In genomic region chr2:147916067-147916466, GRCh38 we compare ENCODE assay signal across 22 cellular contexts.
DNase-seq lines count a peak whose midpoint lies in the region; ATAC-seq and TF ChIP-seq lines count a peak whose summit lies in the region.
"Had no signal": no experiment of that assay in that cellular context is flagged by ENCODE, and none has a peak within 500 bp of the region (broad histone marks: within the 10 kb centered on the region; RNA-seq: fewer than 3 reads in every experiment).

No MANE protein-coding gene starts in this region.

- no peak overlapping the region for H3K23ac ChIP-seq in H9 (ENCODE audit: insufficient read length, low read depth, low read length)

- H4K8ac ChIP-seq in H9 (replicated peaks; ENCODE audit: insufficient read length, low read depth, low read length): no peak overlapping the region

- H3F3A ChIP-seq in SK-N-SH (replicated peaks; ENCODE audit: insufficient read depth): peaks cover 5% of the 10 kb centered on the region

- H3K27ac ChIP-seq in HEK293 (ENCODE audit: extremely low read depth, low read depth, low read length) (no peak overlapping the region), SK-N-SH (ENCODE audit: low read depth in 2 of 2, low read length in 1 of 2) (peak overlapping the region in 1 of 2 experiments; percentile 22; a peak in 1 of 4 replicates), H9 (ENCODE audit: insufficient read length, low read depth, low read length) (no peak overlapping the region)
- H3K27ac ChIP-seq: 22Rv1, GM23248 had no signal

- H2BK120ac ChIP-seq in H9 (ENCODE audit: low read depth, low read length, poor library complexity, severe bottlenecking): no peak overlapping the region

- no peak overlapping the region for H2BK12ac ChIP-seq in H9 (ENCODE audit: insufficient read length, low read depth, low read length)

- no peak overlapping the region for H2BK5ac ChIP-seq in H9 (ENCODE audit: insufficient read length, low read length)

- no peak for TF ChIP-seq EP300 in SK-N-SH (IDR thresholded peaks at IDR 0.05; ENCODE audit: borderline replicate concordance in 1 of 2, low read depth in 1 of 2, low read length in 1 of 2)

- DNase-seq in SK-N-SH: no peak
- no peak for DNase-seq in H9
- DNase-seq in AML-193 (lab: John Stamatoyannopoulos, UW): no peak
- no peak for DNase-seq in left lobe of liver (ENCODE audit: low spot score)
- DNase-seq: BE2C; CD4-positive, alpha-beta T cell; CD8-positive, alpha-beta memory T cell; DMS 273 treated with DMSO at 0.1 percent for 48 hours; DMS79; EL; GDM1; GM23248; H7; HFFc6 had no signal

- H3K27me3 ChIP-seq in SK-N-SH (ENCODE audit: insufficient read depth) (no peaks in the 10 kb centered on the region), H9 (ENCODE audit: insufficient read depth, low read length) (no peaks in the 10 kb centered on the region)
- H3K27me3 ChIP-seq: BE2C; BLaER1 treated with 17β-estradiol and CSF1 and Interleukin-3, amounts not matched to agents 10 nM and 100 nM had no signal

- POLR2A ChIA-PET in HEK293 (lab: Yijun Ruan, JAX): no interaction called here
- POLR2A ChIA-PET in SK-N-SH (lab: Yijun Ruan, JAX): interaction anchor here (0.6 kb wide), 1 partner anchor 73 kb away, joined by 3 read pairs; no protein-coding TSS in a partner anchor

- CTCF ChIA-PET in HEK293 (lab: Yijun Ruan, JAX): interaction anchor here (0.6 to 0.7 kb wide), 3 partner anchors 17 to 1645 kb away, joined by 3 to 4 read pairs (median 3); no protein-coding TSS in a partner anchor
- CTCF ChIA-PET in SK-N-SH (lab: Yijun Ruan, JAX): interaction anchor here (1.0 to 1.4 kb wide), 4 partner anchors 21 to 1183 kb away, joined by 3 to 4 read pairs (median 4); no protein-coding TSS in a partner anchor

- peaks cover 47% of the 10 kb centered on the region for H3K36me3 Mint-ChIP-seq in brain
- peaks cover 30% of the 10 kb centered on the region for H3K36me3 Mint-ChIP-seq in nephron (ENCODE audit: low read depth)
- H3K36me3 Mint-ChIP-seq in H9 (ENCODE audit: insufficient read depth in 1 of 3, low read depth in 3 of 3): peaks cover 0 to 2% (median 2%) of the 10 kb centered on the region in 3 experiments; a peak in 6 of 7 replicates

- H4K20me1 ChIP-seq in SK-N-SH (ENCODE audit: insufficient read depth) (no peaks in the 10 kb centered on the region), H9 (ENCODE audit: control insufficient read depth, insufficient read depth, insufficient read length) (no peaks in the 10 kb centered on the region)

- 88% methylated on average over 2 of the region's 2 CpGs for WGBS in SK-N-SH (ENCODE audit: low lambda C conversion rate)
- no CpG with 5 or more reads among the region's 2 CpGs for WGBS in H9 (ENCODE audit: extremely low coverage, insufficient read length, low lambda C conversion rate)

- no peak overlapping the region for H4K91ac ChIP-seq in H9 (ENCODE audit: insufficient read length, low read depth, low read length)

- ATAC-seq in left lobe of liver: no peak
- ATAC-seq: GM12878, HCT116 had no signal

- H2AFZ ChIP-seq in SK-N-SH (ENCODE audit: low read depth): no peak overlapping the region
- H2AFZ ChIP-seq in H9 (ENCODE audit: low read length): no peak overlapping the region
- H2AFZ ChIP-seq: GM23248 had no signal

- H3K9me3 Mint-ChIP-seq in brain (no peaks in the 10 kb centered on the region), nephron (no peaks in the 10 kb centered on the region), H9 (no peaks in the 10 kb centered on the region)
- H3K9me3 Mint-ChIP-seq: CD14-positive monocyte; CD4-positive, alpha-beta T cell; CD8-positive, alpha-beta memory T cell; HFFc6 had no signal

- H3K4me1 ChIP-seq in HEK293 (ENCODE audit: control insufficient read depth, insufficient read depth, low read length) (peaks cover 9% of the 10 kb centered on the region), SK-N-SH (ENCODE audit: control insufficient read depth in 1 of 2, insufficient read depth in 2 of 2, low read depth in 1 of 2, low read length in 1 of 2) (peaks cover 16 to 20% of the 10 kb centered on the region in 2 experiments; a peak in 3 of 4 replicates), H9 (ENCODE audit: insufficient read depth, low read length) (no peaks in the 10 kb centered on the region)
- H3K4me1 ChIP-seq: BE2C had no signal

- H3K9ac ChIP-seq in SK-N-SH (no peak overlapping the region), H9 (ENCODE audit: extremely low read depth, insufficient read length, low read length) (no peak overlapping the region)
- H3K9ac ChIP-seq: BLaER1 treated with 17β-estradiol and CSF1 and Interleukin-3, amounts not matched to agents 10 nM and 100 nM; GM23248 had no signal

- H2AK5ac ChIP-seq in H9 (ENCODE audit: insufficient read length, low read length): no peak overlapping the region

- H3T11ph ChIP-seq in H9 (ENCODE audit: low read length): no peak overlapping the region

- H3K4me1 Mint-ChIP-seq in brain: peaks cover 68% of the 10 kb centered on the region
- H3K4me1 Mint-ChIP-seq in nephron: peaks cover 54% of the 10 kb centered on the region
- H3K4me1 Mint-ChIP-seq in H9: 0 out of 4 replicates have a peak, but pooled peaks cover 0 to 3% of the 10 kb centered on the region in 2 experiments
- H3K4me1 Mint-ChIP-seq: CD8-positive, alpha-beta memory T cell had no signal

- H3K79me2 ChIP-seq in SK-N-SH (ENCODE audit: insufficient read depth) (no peaks in the 10 kb centered on the region), H9 (ENCODE audit: insufficient read depth, low read length) (no peaks in the 10 kb centered on the region)

- H3K36me3 ChIP-seq in HEK293 (ENCODE audit: control insufficient read depth in 2 of 2, insufficient read depth in 1 of 2, low read length in 2 of 2) (peaks cover 7 to 20% of the 10 kb centered on the region in 2 experiments; a peak in 2 of 3 replicates), SK-N-SH (replicated peaks in 1 of 2; ENCODE audit: control insufficient read depth in 1 of 2, insufficient read depth in 2 of 2, low read length in 1 of 2) (peaks cover 13 to 22% of the 10 kb centered on the region in 2 experiments)
- H3K36me3 ChIP-seq: BE2C had no signal

- H3K4me3 Mint-ChIP-seq in brain (no peak overlapping the region), nephron (no peak overlapping the region), H9 (no peak overlapping the region)
- H3K4me3 Mint-ChIP-seq: CD14-positive monocyte; CD4-positive, alpha-beta T cell; CD8-positive, alpha-beta memory T cell; HFFc6 had no signal

- TF ChIP-seq RAD21 in SK-N-SH (IDR thresholded peaks at IDR 0.05; ENCODE audit: low read length): no peak

- no peak overlapping the region for H3K18ac ChIP-seq in H9 (ENCODE audit: insufficient read length, low read depth, low read length)

- no peak overlapping the region for H3K56ac ChIP-seq in H9 (ENCODE audit: insufficient read length, low read depth, low read length)

- no peaks in the 10 kb centered on the region for H3K79me1 ChIP-seq in H9 (ENCODE audit: insufficient read depth, low read depth, low read length, poor library complexity, severe bottlenecking)

- no peak overlapping the region for H2BK15ac ChIP-seq in H9 (ENCODE audit: low read depth, low read length)

- H3K27ac Mint-ChIP-seq in brain (peak overlapping the region in 3 of 5 experiments; percentile 2 to 81 (median 66)), nephron (peak overlapping the region; percentile 30 to 75 (median 62)), H9 (no peak overlapping the region)
- H3K27ac Mint-ChIP-seq: CD14-positive monocyte; CD4-positive, alpha-beta T cell; CD8-positive, alpha-beta memory T cell; HFFc6 had no signal

- no peak overlapping the region for H3K14ac ChIP-seq in H9 (ENCODE audit: insufficient read depth, low read length)

- no peak overlapping the region for H4K5ac ChIP-seq in H9 (ENCODE audit: insufficient read length, low read depth, low read length)

- H3K23me2 ChIP-seq in H9 (ENCODE audit: insufficient read length, low read depth, low read length, poor library complexity, severe bottlenecking): no peaks in the 10 kb centered on the region

- H3K27me3 Mint-ChIP-seq in brain (no peaks in the 10 kb centered on the region), nephron (ENCODE audit: low read depth) (no peaks in the 10 kb centered on the region), H9 (ENCODE audit: low read depth) (no peaks in the 10 kb centered on the region)
- H3K27me3 Mint-ChIP-seq: CD4-positive, alpha-beta T cell had no signal

- no peak overlapping the region for H3K4me3 ChIP-seq in HEK293 (ENCODE audit: low read depth, low read length)
- no peak overlapping the region for H3K4me3 ChIP-seq in SK-N-SH (ENCODE audit: low read depth in 2 of 2, low read length in 1 of 2)
- H3K4me3 ChIP-seq: BLaER1 treated with 17β-estradiol and CSF1 and Interleukin-3, amounts not matched to agents 10 nM and 100 nM; GM12878; GM23248 had no signal

- H2BK20ac ChIP-seq in H9 (ENCODE audit: low read depth, low read length, poor library complexity, severe bottlenecking): no peak overlapping the region

- H3K4me2 ChIP-seq in SK-N-SH (no peak overlapping the region), H9 (ENCODE audit: insufficient read depth, insufficient read length, low read length) (no peak overlapping the region)

- no peaks in the 10 kb centered on the region for H3K9me3 ChIP-seq in HEK293 (ENCODE audit: control insufficient read depth, insufficient read depth, low read depth, low read length)
- no peaks in the 10 kb centered on the region for H3K9me3 ChIP-seq in SK-N-SH
- no peaks in the 10 kb centered on the region for H3K9me3 ChIP-seq in H9 (ENCODE audit: control insufficient read depth, low read depth, low read length)
- H3K9me3 ChIP-seq: BE2C; BLaER1 treated with 17β-estradiol and CSF1 and Interleukin-3, amounts not matched to agents 10 nM and 100 nM had no signal

- TF ChIP-seq CTCF in HEK293 (tag by site-specific recombination; IDR thresholded peaks at IDR 0.05): no peak
- TF ChIP-seq CTCF in SK-N-SH (IDR thresholded peaks at IDR 0.05): no peak
- TF ChIP-seq CTCF in brain (conservative IDR thresholded peaks at IDR 0.05): no peak
- TF ChIP-seq CTCF in nephron (IDR thresholded peaks at IDR 0.05; ENCODE audit: unreplicated experiment in 3 of 3): no peak
- no peak for TF ChIP-seq CTCF in H9 (conservative IDR thresholded peaks at IDR 0.05)

- H3K4ac ChIP-seq in H9 (ENCODE audit: low read depth, low read length): no peak overlapping the region

- H3K9me2 ChIP-seq in SK-N-SH: no peaks in the 10 kb centered on the region

TF ChIP-seq in HEK293, 187 proteins besides CTCF, POLR2A, EP300 and RAD21 (continues in another document):
- no peak for TF ChIP-seq TRIM28 (IDR thresholded peaks at IDR 0.05; ENCODE audit: borderline replicate concordance, low read length)

TF ChIP-seq in SK-N-SH, 30 proteins besides CTCF, POLR2A, EP300 and RAD21 (continues in another document):
- TF ChIP-seq PBX3 (IDR thresholded peaks at IDR 0.05) (no peak), POLR2AphosphoS5 (IDR thresholded peaks at IDR 0.05; ENCODE audit: low read depth, low read length) (no peak)

Comparison
In these comparisons a context has a peak if more than half of its experiments do, and no peak if none do; other contexts are left out.
1. H3K27ac Mint-ChIP-seq: peak in brain (3 of 5) and nephron (3 of 3); none in H9 (0 of 3).